In the genomic region with DNA sequence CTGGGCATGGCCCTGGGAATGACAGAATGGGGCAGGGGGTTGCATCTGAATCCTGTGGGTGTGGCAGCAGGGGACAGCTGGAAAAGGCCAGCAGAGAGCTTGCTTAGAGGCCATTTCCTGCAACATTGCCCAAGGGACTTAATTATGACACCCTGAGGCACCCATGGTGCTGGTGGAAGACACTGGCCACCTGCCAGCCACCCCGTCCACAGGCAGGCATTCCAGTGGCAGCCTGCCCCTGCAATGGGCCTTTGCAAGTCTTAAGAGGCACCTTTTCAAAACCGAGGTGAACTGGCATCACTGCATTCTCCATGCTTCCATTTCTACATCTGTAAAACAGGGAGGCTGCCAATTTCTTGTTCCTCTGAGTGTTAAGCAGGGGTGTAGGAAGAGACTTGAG, we compare ENCODE assay signal across 21 cellular contexts. TPM values are rescaled to one million over a fixed set of nuclear protein-coding genes. Genes with fewer than 3 reads are reported as not detected.
A peak's percentile ranks its signal among the peaks of the same experiment; 100 is the strongest.
DNase-seq lines count a peak whose midpoint lies in the region; ATAC-seq and TF ChIP-seq lines count a peak whose summit lies in the region.
"Had no signal": no experiment of that assay in that cellular context is flagged by ENCODE, and none has a peak within 500 bp of the region (broad histone marks: within the 10 kb centered on the region; RNA-seq: fewer than 3 reads in every experiment).

No MANE protein-coding gene starts in this region.

- peak overlapping the region; percentile 54 for H3K4me3 Mint-ChIP-seq in CD4-positive, alpha-beta T cell
- no peak overlapping the region for H3K4me3 Mint-ChIP-seq in activated B cell treated with CpG ODN at 0.5 μM for 24 hours
- peak overlapping the region; percentile 34 for H3K4me3 Mint-ChIP-seq in neural crest cell

- POLR2A ChIA-PET in CD4-positive, alpha-beta T cell (lab: Charles Lee), result interaction anchor here (1.4 kb wide), 1 partner anchor 14 kb away, joined by 4 read pairs; no protein-coding TSS in a partner anchor
- POLR2A ChIA-PET in activated B cell treated with CpG ODN at 0.5 μM for 24 hours (lab: Charles Lee), result no interaction called here

- no peaks in the 10 kb centered on the region for H3K9me3 Mint-ChIP-seq in CD4-positive, alpha-beta T cell
- H3K9me3 Mint-ChIP-seq in activated B cell treated with CpG ODN at 0.5 μM for 24 hours (no peaks in the 10 kb centered on the region), neural crest cell (no peaks in the 10 kb centered on the region)

- H3K36me3 Mint-ChIP-seq in CD4-positive, alpha-beta T cell (ENCODE audit: low read depth), result peaks cover 55% of the 10 kb centered on the region
- H3K36me3 Mint-ChIP-seq in activated B cell treated with CpG ODN at 0.5 μM for 24 hours (ENCODE audit: low read depth), result peaks cover 21% of the 10 kb centered on the region
- no peaks in the 10 kb centered on the region for H3K36me3 Mint-ChIP-seq in neural crest cell (ENCODE audit: low read depth)

- intact Hi-C loops in CD4-positive, alpha-beta T cell (cut with DNase I, micrococcal nuclease), result no loop called here
- intact Hi-C loops in activated B cell treated with CpG ODN at 0.5 μM for 24 hours (cut with micrococcal nuclease), result loop anchor here (10.0 kb wide), 1 partner anchor 115 kb away; a partner anchor contains a TSS

- H3K27me3 Mint-ChIP-seq in CD4-positive, alpha-beta T cell, result no peaks in the 10 kb centered on the region
- H3K27me3 Mint-ChIP-seq in activated B cell treated with CpG ODN at 0.5 μM for 24 hours (no peaks in the 10 kb centered on the region), neural crest cell (ENCODE audit: low read depth) (peaks cover 16% of the 10 kb centered on the region)

- no peak for ATAC-seq in CD4-positive, alpha-beta T cell (ENCODE audit: poor library complexity)
- ATAC-seq in activated B cell treated with CpG ODN at 0.5 μM for 24 hours (ENCODE audit: low read depth) (no peak), HG03025 (IDR thresholded peaks at IDR 0.05; ENCODE audit: low FRiP score, unreplicated experiment) (no peak)
- ATAC-seq: esophagus mucosa had no signal

- DNase-seq in DMS153 (lab: John Stamatoyannopoulos, UW) (peak; percentile 28), DMS153 treated with DMSO at 0.1 percent for 48 hours (lab: John Stamatoyannopoulos, UW; ENCODE audit: unreplicated experiment) (no peak), activated B cell treated with CpG ODN at 0.5 μM for 24 hours (no peak), neural crest cell (ENCODE audit: low read depth, low spot score) (no peak), NCI-H345 (lab: John Stamatoyannopoulos, UW) (no peak)
- DNase-seq in CD4-positive, alpha-beta T cell, result no peak
- no peak for DNase-seq in stimulated activated CD4-positive, alpha-beta T cell treated with anti-CD3 and anti-CD28 coated beads, Interleukin-1b, Interleukin-23, amount 100 ng/mL, for 48 hours
- DNase-seq: activated CD4-positive, CD25-positive, alpha-beta regulatory T cell; activated CD8-positive, alpha-beta memory T cell treated with anti-CD3 and anti-CD28 coated beads, Interleukin-2, amount 50 U/mL, for 4 hours; activated naive CD4-positive, alpha-beta T cell treated with Interleukin-2 at 50 U/mL for 16 hours; brain microvascular endothelial cell; Caco-2; GDM1; kidney glomerular epithelial cell; NCI-H2171; T-helper 1 cell had no signal

- no peaks in the 10 kb centered on the region for H3K9me3 ChIP-seq in CD4-positive, alpha-beta T cell (ENCODE audit: control insufficient read depth, low read length)
- H3K9me3 ChIP-seq: Caco-2, HAP-1 had no signal

- CTCF ChIA-PET in CD4-positive, alpha-beta T cell (lab: Charles Lee), result no interaction called here
- CTCF ChIA-PET in activated B cell treated with CpG ODN at 0.5 μM for 24 hours (lab: Charles Lee), result interaction anchor here (1.3 kb wide), 1 partner anchor 53 kb away, joined by 3 read pairs; no protein-coding TSS in a partner anchor

- peak overlapping the region; percentile 98 for H3K27ac Mint-ChIP-seq in CD4-positive, alpha-beta T cell
- H3K27ac Mint-ChIP-seq in activated B cell treated with CpG ODN at 0.5 μM for 24 hours (peak overlapping the region; percentile 24), neural crest cell (ENCODE audit: unreplicated experiment) (no peak overlapping the region)
- H3K27ac Mint-ChIP-seq: progenitor cell of endocrine pancreas had no signal

- H3K27me3 ChIP-seq in CD4-positive, alpha-beta T cell (ENCODE audit: control insufficient read depth, insufficient read depth, low read length), result no peaks in the 10 kb centered on the region
- H3K27me3 ChIP-seq: brain microvascular endothelial cell had no signal

- TF ChIP-seq CTCF in CD4-positive, alpha-beta T cell (IDR thresholded peaks at IDR 0.05), result no peak
- TF ChIP-seq CTCF in activated B cell treated with CpG ODN at 0.5 μM for 24 hours (IDR thresholded peaks at IDR 0.05) (no peak), neural crest cell (conservative IDR thresholded peaks at IDR 0.05) (no peak)

- H3K27ac ChIP-seq in CD4-positive, alpha-beta T cell (ENCODE audit: low read depth, low read length), result no peak overlapping the region
- H3K27ac ChIP-seq: 22Rv1, brain microvascular endothelial cell had no signal

- H3K4me1 Mint-ChIP-seq in CD4-positive, alpha-beta T cell (ENCODE audit: low read depth), result peaks cover 70% of the 10 kb centered on the region
- H3K4me1 Mint-ChIP-seq in activated B cell treated with CpG ODN at 0.5 μM for 24 hours (peaks cover 50% of the 10 kb centered on the region), neural crest cell (peaks cover 21% of the 10 kb centered on the region)

RNA-seq across cellular contexts. Expression of a gene that starts 21.6 kb away (rescaled TPM):
- total RNA-seq in CD4-positive, alpha-beta T cell, result 1 to 10 TPM in 1 of 2 experiments, under 1 TPM in 1; 0.80 to 1.5 TPM
- total RNA-seq in activated B cell treated with CpG ODN at 0.5 μM for 24 hours (0.39 and 0.93 TPM in 2 replicates), neural crest cell (0.37 and 0.66 TPM in 2 replicates)
